ENCODE assay signal across 8 cellular contexts in genomic region chr2:69559696-69560482, GRCh38.
A peak's percentile ranks its signal among the peaks of the same experiment; 100 is the strongest.
DNase-seq lines count a peak whose midpoint lies in the region; ATAC-seq and TF ChIP-seq lines count a peak whose summit lies in the region.

No MANE protein-coding gene starts in this region.

- peak; percentile 48 for ATAC-seq in GM21447 (IDR thresholded peaks at IDR 0.05; ENCODE audit: unreplicated experiment)
- ATAC-seq in HG02938 (IDR thresholded peaks at IDR 0.05; ENCODE audit: unreplicated experiment) = no peak

- DNase-seq in DMS153 (lab: John Stamatoyannopoulos, UW) = peak; percentile 30
- DNase-seq in NCI-H1417 (lab: John Stamatoyannopoulos, UW) = peak; percentile 22 to 73 (median 24)
- peak; percentile 63 for DNase-seq in globus pallidus (ENCODE audit: low spot score)
- DNase-seq in pulmonary artery endothelial cell (ENCODE audit: low read depth, low spot score) = peak; percentile 19
- no peak for DNase-seq in activated CD4-positive, alpha-beta T cell treated with anti-CD3 and anti-CD28 coated beads, Interleukin-2, amount 50 U/mL, for 1 hour

- TF ChIP-seq CTCF in VCaP (conservative IDR thresholded peaks at IDR 0.05) = peak; percentile 86

- H3K27ac ChIP-seq in VCaP = peak overlapping the region; percentile 63
